17 cellular contexts compared by ENCODE assay signal in the genomic region with DNA sequence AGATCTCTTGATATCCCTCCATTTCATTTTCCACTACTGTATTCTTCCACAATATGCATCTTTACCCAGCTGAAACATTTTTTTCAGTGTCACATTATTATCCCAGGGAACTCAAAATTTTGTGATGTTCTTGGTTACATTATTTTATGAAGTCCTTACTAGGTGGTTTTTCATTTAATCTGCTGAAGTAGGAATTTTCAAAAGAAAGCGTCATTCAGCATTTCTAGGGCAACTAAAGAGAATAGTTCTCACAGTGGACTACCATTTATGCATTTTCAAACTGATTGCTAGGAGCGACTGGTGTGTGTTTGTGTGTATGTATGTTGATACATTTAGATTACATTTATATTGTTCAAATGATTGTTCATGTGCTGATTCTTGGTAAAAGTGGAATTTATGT. TPM values are rescaled to one million over a fixed set of nuclear protein-coding genes. Genes with fewer than 3 reads are reported as not detected.
DNase-seq lines count a peak whose midpoint lies in the region; ATAC-seq and TF ChIP-seq lines count a peak whose summit lies in the region.
"Had no signal": no experiment of that assay in that cellular context is flagged by ENCODE, and none has a peak within 500 bp of the region (broad histone marks: within the 10 kb centered on the region; RNA-seq: fewer than 3 reads in every experiment).

No MANE protein-coding gene starts in this region.

- ATAC-seq in CD4-positive, CD25-positive, alpha-beta regulatory T cell (ENCODE audit: low read depth in 2 of 2) = no peak
- no peak for ATAC-seq in T-helper 17 cell
- no peak for ATAC-seq in esophagus mucosa
- ATAC-seq: gastroesophageal sphincter, right cardiac atrium, SK-N-SH treated with all-trans-retinoic acid at 6 μM for 48 hours had no signal

- BruUV-seq in Calu3 (replicated peaks; lab: Mats Ljungman, UMichigan) = no TSS peak

- no peaks in the 10 kb centered on the region for H3K27me3 Mint-ChIP-seq in CD4-positive, CD25-positive, alpha-beta regulatory T cell
- no peaks in the 10 kb centered on the region for H3K27me3 Mint-ChIP-seq in Calu3 (ENCODE audit: unreplicated experiment)
- H3K27me3 Mint-ChIP-seq in T-helper 17 cell = no peaks in the 10 kb centered on the region

- no peak overlapping the region for H2BK12ac ChIP-seq in mesenchymal stem cell (ENCODE audit: low read length in 2 of 2)

- intact Hi-C loops in Calu3 (cut with micrococcal nuclease; ENCODE audit: unreplicated experiment) = no loop called here

- H3K9me3 Mint-ChIP-seq in CD4-positive, CD25-positive, alpha-beta regulatory T cell = no peaks in the 10 kb centered on the region
- H3K9me3 Mint-ChIP-seq in Calu3 (ENCODE audit: low read depth, unreplicated experiment) = no peaks in the 10 kb centered on the region
- H3K9me3 Mint-ChIP-seq: neural progenitor cell had no signal

- no peaks in the 10 kb centered on the region for H3K36me3 ChIP-seq in CD4-positive, CD25-positive, alpha-beta regulatory T cell (ENCODE audit: control insufficient read depth, insufficient read depth, low read length)
- H3K36me3 ChIP-seq in mesenchymal stem cell (ENCODE audit: control insufficient read depth in 1 of 2, insufficient read depth in 2 of 2, low read depth in 1 of 2, low read length in 2 of 2) = no peaks in the 10 kb centered on the region
- H3K36me3 ChIP-seq: gastroesophageal sphincter, neural progenitor cell, thoracic aorta had no signal

- H3K9ac ChIP-seq in mesenchymal stem cell (ENCODE audit: low read length) = peak overlapping the region; percentile 12
- H3K9ac ChIP-seq: BLaER1, neural progenitor cell had no signal

- WGBS in mesenchymal stem cell = 100% methylated on average over 1 of the region's 2 CpGs

- peak overlapping the region in 3 of 4 donors; percentile 49 to 74 (median 71) for H3K4me3 Mint-ChIP-seq in CD4-positive, CD25-positive, alpha-beta regulatory T cell
- H3K4me3 Mint-ChIP-seq in Calu3 (ENCODE audit: low read depth, unreplicated experiment) (no peak overlapping the region), T-helper 17 cell (peak overlapping the region; percentile 76)

- CTCF ChIA-PET in Calu3 (lab: Charles Lee) = no interaction called here

- no peaks in the 10 kb centered on the region for H3K27me3 ChIP-seq in CD4-positive, CD25-positive, alpha-beta regulatory T cell (ENCODE audit: control insufficient read depth, insufficient read depth, low read length)
- H3K27me3 ChIP-seq in mesenchymal stem cell (ENCODE audit: control insufficient read depth in 1 of 2, insufficient read depth in 1 of 2, low read length in 2 of 2) = no peaks in the 10 kb centered on the region
- H3K27me3 ChIP-seq: BLaER1, gastroesophageal sphincter, neural progenitor cell had no signal

- H3K4me1 ChIP-seq in CD4-positive, CD25-positive, alpha-beta regulatory T cell (ENCODE audit: control insufficient read depth, insufficient read depth, low read length, poor library complexity, severe bottlenecking) = peaks cover 23% of the 10 kb centered on the region
- H3K4me1 ChIP-seq in mesenchymal stem cell (ENCODE audit: control insufficient read depth, insufficient read depth, low read depth, low read length) = peaks cover 3% of the 10 kb centered on the region

- H2BK120ac ChIP-seq in mesenchymal stem cell (ENCODE audit: low read depth, low read length) = no peak overlapping the region

- no peak for DNase-seq in CD4-positive, CD25-positive, alpha-beta regulatory T cell
- no peak for DNase-seq in Calu3
- DNase-seq in T-helper 17 cell = no peak
- DNase-seq in mesenchymal stem cell = no peak
- no peak for DNase-seq in AG08396 (ENCODE audit: low spot score)
- DNase-seq in NAMALWA (ENCODE audit: low spot score) = no peak
- DNase-seq: activated CD8-positive, alpha-beta memory T cell treated with anti-CD3 and anti-CD28 coated beads, Interleukin-2, amount 50 U/mL, for 4 hours; amniotic stem cell; NCI-H1694 treated with DMSO at 0.1 percent for 48 hours; right cardiac atrium; stimulated activated CD4-positive, alpha-beta T cell treated with anti-CD3 and anti-CD28 coated beads, Interleukin-2, amount 100 ng/mL, for 24 hours had no signal

- H3K79me1 ChIP-seq in mesenchymal stem cell (replicated peaks; ENCODE audit: low read length, poor library complexity, severe bottlenecking) = peaks cover 7% of the 10 kb centered on the region

- H3K27ac Mint-ChIP-seq in CD4-positive, CD25-positive, alpha-beta regulatory T cell = peak overlapping the region in 2 of 3 donors; percentile 1
- H3K27ac Mint-ChIP-seq in Calu3 (ENCODE audit: unreplicated experiment) = peak overlapping the region; percentile 5
- no peak overlapping the region for H3K27ac Mint-ChIP-seq in T-helper 17 cell
- H3K27ac Mint-ChIP-seq: neural progenitor cell had no signal

- no peak overlapping the region for H2AFZ ChIP-seq in mesenchymal stem cell (ENCODE audit: low read depth, low read length)
- H2AFZ ChIP-seq: neural progenitor cell had no signal

- H3K36me3 Mint-ChIP-seq in CD4-positive, CD25-positive, alpha-beta regulatory T cell = peaks cover 3% of the 10 kb centered on the region
- H3K36me3 Mint-ChIP-seq in Calu3 (ENCODE audit: insufficient read depth, unreplicated experiment) = peaks cover 4% of the 10 kb centered on the region
- H3K36me3 Mint-ChIP-seq in T-helper 17 cell (ENCODE audit: low read depth) = no peaks in the 10 kb centered on the region
- H3K36me3 Mint-ChIP-seq: neural progenitor cell had no signal

- H4K8ac ChIP-seq in mesenchymal stem cell (ENCODE audit: low read length) = no peak overlapping the region

- H3K4me3 ChIP-seq in CD4-positive, CD25-positive, alpha-beta regulatory T cell (ENCODE audit: low read depth, low read length) = no peak overlapping the region
- no peak overlapping the region for H3K4me3 ChIP-seq in mesenchymal stem cell (ENCODE audit: insufficient read depth in 1 of 2, low read depth in 1 of 2, low read length in 2 of 2)
- H3K4me3 ChIP-seq: BLaER1, gastroesophageal sphincter, neural progenitor cell, thoracic aorta had no signal

- H3K27ac ChIP-seq in CD4-positive, CD25-positive, alpha-beta regulatory T cell (ENCODE audit: insufficient read depth, low read length, poor library complexity, severe bottlenecking) = no peak overlapping the region
- H3K27ac ChIP-seq in mesenchymal stem cell (ENCODE audit: low read length, poor library complexity, severe bottlenecking) = no peak overlapping the region
- H3K27ac ChIP-seq: BLaER1, gastroesophageal sphincter, neural progenitor cell, thoracic aorta had no signal

- H2BK5ac ChIP-seq in mesenchymal stem cell (ENCODE audit: low read depth, low read length, poor library complexity, severe bottlenecking) = no peak overlapping the region

- H3K4me2 ChIP-seq in mesenchymal stem cell (ENCODE audit: low read length, poor library complexity, severe bottlenecking) = no peak overlapping the region
- H3K4me2 ChIP-seq: neural progenitor cell had no signal

- peaks cover 6 to 38% (median 21%) of the 10 kb centered on the region in 4 donors for H3K4me1 Mint-ChIP-seq in CD4-positive, CD25-positive, alpha-beta regulatory T cell
- H3K4me1 Mint-ChIP-seq in Calu3 (ENCODE audit: low read depth, unreplicated experiment) = peaks cover 13% of the 10 kb centered on the region
- H3K4me1 Mint-ChIP-seq in T-helper 17 cell = peaks cover 17% of the 10 kb centered on the region

- H3K14ac ChIP-seq in mesenchymal stem cell (ENCODE audit: low read length in 2 of 2) = no peak overlapping the region

- no peak overlapping the region for H3K4ac ChIP-seq in mesenchymal stem cell (ENCODE audit: low read depth in 1 of 2, low read length in 2 of 2)

- H4K91ac ChIP-seq in mesenchymal stem cell (ENCODE audit: low read length) = no peak overlapping the region

- TF ChIP-seq CTCF in Calu3 (IDR thresholded peaks at IDR 0.05; ENCODE audit: unreplicated experiment) = no peak

- H3K18ac ChIP-seq in mesenchymal stem cell (ENCODE audit: low read depth in 1 of 2, low read length in 2 of 2) = no peak overlapping the region

- no peak overlapping the region for H2AK5ac ChIP-seq in mesenchymal stem cell (ENCODE audit: low read length, severe bottlenecking)

- H2BK15ac ChIP-seq in mesenchymal stem cell (ENCODE audit: low read depth, poor library complexity, severe bottlenecking) = no peak overlapping the region

- no peaks in the 10 kb centered on the region for H3K9me3 ChIP-seq in CD4-positive, CD25-positive, alpha-beta regulatory T cell (ENCODE audit: control insufficient read depth in 2 of 2, low read length in 2 of 2)
- H3K9me3 ChIP-seq in T-helper 17 cell (ENCODE audit: control insufficient read depth, low read length, poor library complexity, severe bottlenecking) = no peaks in the 10 kb centered on the region
- H3K9me3 ChIP-seq in mesenchymal stem cell (ENCODE audit: control insufficient read depth, low read length) = no peaks in the 10 kb centered on the region
- H3K9me3 ChIP-seq: BLaER1, gastroesophageal sphincter, thoracic aorta had no signal

- no peak overlapping the region for H3K23ac ChIP-seq in mesenchymal stem cell (ENCODE audit: low read length in 2 of 2)

RNA-seq across cellular contexts. Expression of a gene that starts 2.4 kb away (rescaled TPM):
- 32.5 TPM for total RNA-seq in CD4-positive, CD25-positive, alpha-beta regulatory T cell
- polyA plus RNA-seq in CD4-positive, CD25-positive, alpha-beta regulatory T cell = 10 to 100 TPM; 34.4 to 45.5 (median 41.5) TPM
- total RNA-seq in Calu3 (2022) (105 and 141 TPM in 2 replicates), T-helper 17 cell (10 to 100 TPM; 36.5 to 43.6 TPM), esophagus mucosa (64.0 TPM)
- polyA plus RNA-seq in mesenchymal stem cell (2013, experiment 1 of 2) = 154 TPM
- polyA plus RNA-seq in mesenchymal stem cell (2013, experiment 2 of 2) = 164 TPM

RNA-seq across cellular contexts. Expression of a gene that starts 43.4 kb away (rescaled TPM):
- 216 TPM for total RNA-seq in CD4-positive, CD25-positive, alpha-beta regulatory T cell
- polyA plus RNA-seq in CD4-positive, CD25-positive, alpha-beta regulatory T cell = 1,000 to 10,000 TPM in 2 of 4 donors, 100 to 1,000 TPM in 2; 978 to 1,158 (median 1,005) TPM
- total RNA-seq in Calu3 (2022) (441 and 459 TPM in 2 replicates), T-helper 17 cell (100 to 1,000 TPM; 189 to 214 TPM), esophagus mucosa (499 TPM)
- polyA plus RNA-seq in mesenchymal stem cell (2013, experiment 1 of 2) = 986 TPM
- polyA plus RNA-seq in mesenchymal stem cell (2013, experiment 2 of 2) = 1,021 TPM
